ENCODE assay signal across 16 cellular contexts in genomic region chr4:98779021-98779420, GRCh38.
DNase-seq lines count a peak whose midpoint lies in the region; ATAC-seq, FAIRE-seq and TF ChIP-seq lines count a peak whose summit lies in the region.
"Had no signal": no experiment of that assay in that cellular context is flagged by ENCODE, and none has a peak within 500 bp of the region (broad histone marks: within the 10 kb centered on the region; RNA-seq: fewer than 3 reads in every experiment).

No MANE protein-coding gene starts in this region.

- no TSS peak for BruUV-seq in Calu3 (replicated peaks; lab: Mats Ljungman, UMichigan)

- no peaks in the 10 kb centered on the region for H3K36me3 Mint-ChIP-seq in nephron (ENCODE audit: low read depth)
- H3K36me3 Mint-ChIP-seq in Calu3 (ENCODE audit: insufficient read depth, unreplicated experiment), result no peaks in the 10 kb centered on the region

- no peak for TF ChIP-seq EP300 in A549 (IDR thresholded peaks at IDR 0.05)

- no peaks in the 10 kb centered on the region for H3K9me3 ChIP-seq in A549
- no peaks in the 10 kb centered on the region for H3K9me3 ChIP-seq in vagina

- DNase-seq in A549 (ENCODE audit: low read depth in 1 of 2, low spot score in 1 of 2) (no peak), amniotic epithelial cell (ENCODE audit: low read depth) (peak; percentile 35), left colon (no peak), vagina (ENCODE audit: extremely low spot score in 2 of 2) (no peak), Calu3 (no peak)
- DNase-seq: NCI-H1105, NCI-H1694 treated with DMSO at 0.1 percent for 48 hours, NCI-H446 treated with DMSO at 0.1 percent for 48 hours had no signal

- CTCF ChIA-PET in A549 (lab: Yijun Ruan, JAX) (interaction anchor here (1.1 kb wide), 1 partner anchor 278 kb away, joined by 3 read pairs; no protein-coding TSS in a partner anchor), Calu3 (lab: Charles Lee) (no interaction called here)

- H3K9me3 Mint-ChIP-seq in nephron, result no peaks in the 10 kb centered on the region
- no peaks in the 10 kb centered on the region for H3K9me3 Mint-ChIP-seq in Calu3 (ENCODE audit: low read depth, unreplicated experiment)

- H3K4me1 ChIP-seq in A549 (peaks cover 16% of the 10 kb centered on the region), vagina (no peaks in the 10 kb centered on the region)

- TF ChIP-seq RAD21 in A549 (conservative IDR thresholded peaks at IDR 0.05 in 1 of 2, IDR thresholded peaks at IDR 0.05 in 1 of 2), result no peak

- FAIRE-seq in A549 (lab: Jason Lieb, UNC), result no peak
- FAIRE-seq: GM18507, HTR-8/SVneo, K562 had no signal

- H3K4me2 ChIP-seq in A549, result peak overlapping the region; percentile 49
- H3K4me2 ChIP-seq: BLaER1 treated with 17β-estradiol and CSF1 and Interleukin-3, amounts not matched to agents 10 nM and 100 nM had no signal

- H3K27ac ChIP-seq in A549 (peak overlapping the region in 1 of 2 experiments; percentile 47; a peak in 2 of 6 replicates), vagina (no peak overlapping the region)
- H3K27ac ChIP-seq: 22Rv1; BLaER1 treated with 17β-estradiol and CSF1 and Interleukin-3, amounts not matched to agents 10 nM and 100 nM had no signal

- no peak for TF ChIP-seq CTCF in A549 (IDR thresholded peaks at IDR 0.05)
- TF ChIP-seq CTCF in nephron (IDR thresholded peaks at IDR 0.05; ENCODE audit: unreplicated experiment in 3 of 3), result no peak
- no peak for TF ChIP-seq CTCF in vagina (IDR thresholded peaks at IDR 0.05)
- TF ChIP-seq CTCF in Calu3 (IDR thresholded peaks at IDR 0.05; ENCODE audit: unreplicated experiment), result no peak

- intact Hi-C loops in left colon (cut with DNase I, micrococcal nuclease), result no loop called here
- intact Hi-C loops in vagina (cut with DNase I), result no loop called here
- intact Hi-C loops in Calu3 (cut with micrococcal nuclease; ENCODE audit: unreplicated experiment), result no loop called here

- WGBS in A549 (ENCODE audit: missing lambda C conversion rate), result 68% methylated on average over 2 of the region's 2 CpGs

- POLR2A ChIA-PET in A549 (lab: Yijun Ruan, JAX), result no interaction called here

- no peaks in the 10 kb centered on the region for H3K36me3 ChIP-seq in vagina
- H3K36me3 ChIP-seq: BLaER1 treated with 17β-estradiol and CSF1 and Interleukin-3, amounts not matched to agents 10 nM and 100 nM had no signal

- peaks cover 31% of the 10 kb centered on the region for H3K4me1 Mint-ChIP-seq in nephron
- H3K4me1 Mint-ChIP-seq in Calu3 (ENCODE audit: low read depth, unreplicated experiment), result peaks cover 9% of the 10 kb centered on the region

- H3K27ac Mint-ChIP-seq in nephron (peak overlapping the region in 2 of 3 experiments; percentile 23 to 94), Calu3 (ENCODE audit: unreplicated experiment) (no peak overlapping the region)

- TF ChIP-seq POLR2A in A549 (IDR thresholded peaks at IDR 0.05; ENCODE audit: low read length), result no peak
- TF ChIP-seq POLR2A in vagina (IDR thresholded peaks at IDR 0.05), result no peak

- H3K27me3 Mint-ChIP-seq in nephron (ENCODE audit: low read depth), result no peaks in the 10 kb centered on the region
- H3K27me3 Mint-ChIP-seq in Calu3 (ENCODE audit: unreplicated experiment), result peaks cover 13% of the 10 kb centered on the region

- no peaks in the 10 kb centered on the region for H3K27me3 ChIP-seq in vagina
- H3K27me3 ChIP-seq: BLaER1 treated with 17β-estradiol and CSF1 and Interleukin-3, amounts not matched to agents 10 nM and 100 nM had no signal

- H3K4me3 Mint-ChIP-seq in nephron, result no peak overlapping the region
- H3K4me3 Mint-ChIP-seq in Calu3 (ENCODE audit: low read depth, unreplicated experiment), result no peak overlapping the region

- ATAC-seq in A549 (no peak), left colon (peak; percentile 42), GM18873 (IDR thresholded peaks at IDR 0.05; ENCODE audit: low FRiP score, unreplicated experiment) (no peak), HG03159 (IDR thresholded peaks at IDR 0.05; ENCODE audit: unreplicated experiment) (no peak)

- no peak overlapping the region for H3K4me3 ChIP-seq in A549
- H3K4me3 ChIP-seq in vagina, result no peak overlapping the region
- H3K4me3 ChIP-seq: BLaER1 treated with 17β-estradiol and CSF1 and Interleukin-3, amounts not matched to agents 10 nM and 100 nM; K562 had no signal

TF ChIP-seq in A549, 52 proteins besides CTCF, POLR2A, EP300 and RAD21:
- TF ChIP-seq MAX (IDR thresholded peaks at IDR 0.05) (no peak), NR3C1 (IDR thresholded peaks at IDR 0.05) (no peak), HEYL (CRISPR knock-in tag; IDR thresholded peaks at IDR 0.05) (no peak), RARB (CRISPR knock-in tag; IDR thresholded peaks at IDR 0.05) (no peak), FOSB (CRISPR knock-in tag; IDR thresholded peaks at IDR 0.05) (no peak), POLR2AphosphoS2 (conservative IDR thresholded peaks at IDR 0.05; ENCODE audit: low read length) (no peak), ELK1 (IDR thresholded peaks at IDR 0.05; ENCODE audit: low read depth, low read length) (no peak)
